ENCODE assay signal across 1 cellular context in the genomic region with DNA sequence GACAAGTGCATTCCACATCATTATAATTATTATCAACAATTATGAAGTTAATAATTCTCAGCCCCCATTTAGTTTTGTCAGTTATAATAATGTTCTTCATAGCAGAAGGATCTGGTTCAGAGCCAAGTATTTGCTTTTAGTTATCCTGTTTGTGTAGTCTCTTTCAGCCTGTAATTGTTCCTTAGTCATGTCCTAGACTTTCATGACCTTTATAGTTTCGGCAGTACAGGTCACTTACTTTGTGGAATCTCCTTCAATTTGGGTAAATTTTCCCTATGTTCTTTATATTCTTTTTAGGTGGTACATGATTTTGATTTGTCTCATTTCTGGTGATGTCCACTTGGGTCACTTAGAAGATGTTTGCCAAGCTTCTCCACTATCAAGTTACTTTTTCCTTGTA.
TF ChIP-seq lines count a peak whose summit lies in the region.

No MANE protein-coding gene starts in this region.

TF ChIP-seq in GM23338, 12 proteins besides CTCF, POLR2A, EP300 and RAD21 (continued from another document):
- TF ChIP-seq REST (IDR thresholded peaks at IDR 0.05; ENCODE audit: unreplicated experiment), result no peak
- TF ChIP-seq ETS1 (IDR thresholded peaks at IDR 0.05), result no peak
- no peak for TF ChIP-seq STAT1 (IDR thresholded peaks at IDR 0.05; ENCODE audit: unreplicated experiment)
- no peak for TF ChIP-seq CREB1 (CRISPR knock-in tag; IDR thresholded peaks at IDR 0.05; ENCODE audit: low read depth)
- TF ChIP-seq, protein P1, sequence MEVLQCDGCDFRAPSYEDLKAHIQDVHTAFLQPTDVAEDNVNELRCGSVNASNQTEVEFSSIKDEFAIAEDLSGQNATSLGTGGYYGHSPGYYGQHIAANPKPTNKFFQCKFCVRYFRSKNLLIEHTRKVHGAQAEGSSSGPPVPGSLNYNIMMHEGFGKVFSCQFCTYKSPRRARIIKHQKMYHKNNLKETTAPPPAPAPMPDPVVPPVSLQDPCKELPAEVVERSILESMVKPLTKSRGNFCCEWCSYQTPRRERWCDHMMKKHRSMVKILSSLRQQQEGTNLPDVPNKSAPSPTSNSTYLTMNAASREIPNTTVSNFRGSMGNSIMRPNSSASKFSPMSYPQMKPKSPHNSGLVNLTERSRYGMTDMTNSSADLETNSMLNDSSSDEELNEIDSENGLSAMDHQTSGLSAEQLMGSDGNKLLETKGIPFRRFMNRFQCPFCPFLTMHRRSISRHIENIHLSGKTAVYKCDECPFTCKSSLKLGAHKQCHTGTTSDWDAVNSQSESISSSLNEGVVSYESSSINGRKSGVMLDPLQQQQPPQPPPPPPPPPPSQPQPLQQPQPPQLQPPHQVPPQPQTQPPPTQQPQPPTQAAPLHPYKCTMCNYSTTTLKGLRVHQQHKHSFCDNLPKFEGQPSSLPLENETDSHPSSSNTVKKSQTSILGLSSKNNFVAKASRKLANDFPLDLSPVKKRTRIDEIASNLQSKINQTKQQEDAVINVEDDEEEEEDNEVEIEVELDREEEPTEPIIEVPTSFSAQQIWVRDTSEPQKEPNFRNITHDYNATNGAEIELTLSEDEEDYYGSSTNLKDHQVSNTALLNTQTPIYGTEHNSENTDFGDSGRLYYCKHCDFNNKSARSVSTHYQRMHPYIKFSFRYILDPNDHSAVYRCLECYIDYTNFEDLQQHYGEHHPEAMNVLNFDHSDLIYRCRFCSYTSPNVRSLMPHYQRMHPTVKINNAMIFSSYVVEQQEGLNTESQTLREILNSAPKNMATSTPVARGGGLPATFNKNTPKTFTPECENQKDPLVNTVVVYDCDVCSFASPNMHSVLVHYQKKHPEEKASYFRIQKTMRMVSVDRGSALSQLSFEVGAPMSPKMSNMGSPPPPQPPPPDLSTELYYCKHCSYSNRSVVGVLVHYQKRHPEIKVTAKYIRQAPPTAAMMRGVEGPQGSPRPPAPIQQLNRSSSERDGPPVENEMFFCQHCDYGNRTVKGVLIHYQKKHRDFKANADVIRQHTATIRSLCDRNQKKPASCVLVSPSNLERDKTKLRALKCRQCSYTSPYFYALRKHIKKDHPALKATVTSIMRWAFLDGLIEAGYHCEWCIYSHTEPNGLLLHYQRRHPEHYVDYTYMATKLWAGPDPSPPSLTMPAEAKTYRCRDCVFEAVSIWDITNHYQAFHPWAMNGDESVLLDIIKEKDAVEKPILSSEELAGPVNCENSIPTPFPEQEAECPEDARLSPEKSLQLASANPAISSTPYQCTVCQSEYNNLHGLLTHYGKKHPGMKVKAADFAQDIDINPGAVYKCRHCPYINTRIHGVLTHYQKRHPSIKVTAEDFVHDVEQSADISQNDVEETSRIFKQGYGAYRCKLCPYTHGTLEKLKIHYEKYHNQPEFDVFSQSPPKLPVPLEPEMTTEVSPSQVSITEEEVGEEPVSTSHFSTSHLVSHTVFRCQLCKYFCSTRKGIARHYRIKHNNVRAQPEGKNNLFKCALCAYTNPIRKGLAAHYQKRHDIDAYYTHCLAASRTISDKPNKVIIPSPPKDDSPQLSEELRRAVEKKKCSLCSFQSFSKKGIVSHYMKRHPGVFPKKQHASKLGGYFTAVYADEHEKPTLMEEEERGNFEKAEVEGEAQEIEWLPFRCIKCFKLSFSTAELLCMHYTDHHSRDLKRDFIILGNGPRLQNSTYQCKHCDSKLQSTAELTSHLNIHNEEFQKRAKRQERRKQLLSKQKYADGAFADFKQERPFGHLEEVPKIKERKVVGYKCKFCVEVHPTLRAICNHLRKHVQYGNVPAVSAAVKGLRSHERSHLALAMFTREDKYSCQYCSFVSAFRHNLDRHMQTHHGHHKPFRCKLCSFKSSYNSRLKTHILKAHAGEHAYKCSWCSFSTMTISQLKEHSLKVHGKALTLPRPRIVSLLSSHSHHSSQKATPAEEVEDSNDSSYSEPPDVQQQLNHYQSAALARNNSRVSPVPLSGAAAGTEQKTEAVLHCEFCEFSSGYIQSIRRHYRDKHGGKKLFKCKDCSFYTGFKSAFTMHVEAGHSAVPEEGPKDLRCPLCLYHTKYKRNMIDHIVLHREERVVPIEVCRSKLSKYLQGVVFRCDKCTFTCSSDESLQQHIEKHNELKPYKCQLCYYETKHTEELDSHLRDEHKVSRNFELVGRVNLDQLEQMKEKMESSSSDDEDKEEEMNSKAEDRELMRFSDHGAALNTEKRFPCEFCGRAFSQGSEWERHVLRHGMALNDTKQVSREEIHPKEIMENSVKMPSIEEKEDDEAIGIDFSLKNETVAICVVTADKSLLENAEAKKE (CRISPR knock-in tag; IDR thresholded peaks at IDR 0.05), result no peak
- no peak for TF ChIP-seq POLR2AphosphoS5 (IDR thresholded peaks at IDR 0.05; ENCODE audit: low read depth)
- TF ChIP-seq EZH2 (IDR thresholded peaks at IDR 0.05; ENCODE audit: low read depth, unreplicated experiment), result no peak
- TF ChIP-seq JUNB (IDR thresholded peaks at IDR 0.05; ENCODE audit: unreplicated experiment), result no peak
- TF ChIP-seq EZH2phosphoT487 (IDR thresholded peaks at IDR 0.05; ENCODE audit: unreplicated experiment), result no peak
- no peak for TF ChIP-seq ZNF114 (CRISPR knock-in tag; IDR thresholded peaks at IDR 0.05)
- TF ChIP-seq ZNF331 (CRISPR knock-in tag; IDR thresholded peaks at IDR 0.05; ENCODE audit: low read depth), result no peak
